ENCODE assay signal across 8 cellular contexts in the genomic region with DNA sequence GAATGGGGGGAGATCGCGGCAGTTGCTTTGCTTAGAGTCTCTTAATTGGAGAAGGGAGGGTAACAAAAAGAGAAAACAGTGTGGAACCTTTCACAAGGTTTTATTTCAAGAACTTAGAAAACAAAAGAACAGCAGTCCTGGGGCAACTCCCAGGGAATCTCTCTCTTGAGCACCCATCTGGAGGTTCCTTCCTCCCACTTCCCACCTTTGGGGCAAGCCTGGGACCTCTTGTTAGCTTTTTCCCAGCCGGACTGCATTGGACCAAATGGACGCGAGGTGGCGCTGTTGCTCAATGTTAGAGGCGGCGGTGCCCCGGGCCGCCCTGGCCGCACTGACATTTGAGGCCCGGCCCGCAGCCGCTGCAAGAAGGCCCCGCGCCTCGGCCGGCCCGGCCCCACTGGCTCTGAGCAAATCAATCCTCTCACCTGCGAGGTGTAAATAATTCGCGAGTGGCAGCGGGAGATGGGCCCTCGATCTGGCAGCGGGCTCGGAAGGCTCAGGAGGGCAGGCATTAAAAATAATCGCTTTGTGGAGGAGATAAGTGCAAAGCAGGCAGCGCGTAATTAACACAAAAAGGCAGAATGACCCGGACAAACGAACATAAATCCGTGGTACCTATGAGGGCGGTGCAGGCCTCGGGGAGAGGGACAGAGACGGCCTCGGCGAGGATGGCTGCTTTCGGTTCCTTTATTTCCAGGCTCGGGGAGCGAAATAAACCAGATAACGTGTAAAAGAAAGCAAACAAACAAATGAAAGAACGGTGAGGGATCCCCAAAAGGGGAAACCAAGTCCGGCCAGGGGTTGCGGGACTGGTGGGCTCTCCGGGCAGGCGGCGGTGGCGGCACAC.
DNase-seq lines count a peak whose midpoint lies in the region; ATAC-seq lines count a peak whose summit lies in the region.

No MANE protein-coding gene starts in this region.

- H3K4me1 Mint-ChIP-seq in effector memory CD8-positive, alpha-beta T cell (ENCODE audit: low read depth in 2 of 2): peaks cover 11 to 22% of the 10 kb centered on the region in 2 donors

- peak overlapping the region in 1 of 2 donors; percentile 47 for H3K27ac Mint-ChIP-seq in effector memory CD8-positive, alpha-beta T cell

- peak; percentile 71 for ATAC-seq in HG02981 (IDR thresholded peaks at IDR 0.05; ENCODE audit: unreplicated experiment)
- ATAC-seq in effector memory CD8-positive, alpha-beta T cell (replicated peaks): peak; percentile 82

- H3K36me3 Mint-ChIP-seq in effector memory CD8-positive, alpha-beta T cell (ENCODE audit: insufficient read depth): peaks cover 22% of the 10 kb centered on the region

- H3K9me3 Mint-ChIP-seq in effector memory CD8-positive, alpha-beta T cell: no peaks in the 10 kb centered on the region

- peak; percentile 64 for DNase-seq in NCI-H1436 (lab: John Stamatoyannopoulos, UW)
- DNase-seq in NCI-H1436 treated with DMSO at 0.1 percent for 48 hours (lab: John Stamatoyannopoulos, UW): no peak
- peak; percentile 67 for DNase-seq in NCI-H748 treated with DMSO at 0.1 percent for 48 hours (lab: John Stamatoyannopoulos, UW)
- peak; percentile 45 to 87 (median 87) for DNase-seq in activated CD8-positive, alpha-beta memory T cell treated with anti-CD3 and anti-CD28 coated beads for 48 hours (ENCODE audit: low read depth in 2 of 3, low spot score in 2 of 3)
- DNase-seq in effector memory CD8-positive, alpha-beta T cell: peak; percentile 84 to 87 (median 87)
- DNase-seq in middle frontal gyrus (ENCODE audit: extremely low spot score, low spot score): peak; percentile 55
- peak; percentile 61 to 64 for DNase-seq in stimulated activated CD8-positive, alpha-beta memory T cell treated with anti-CD3 and anti-CD28 coated beads, Interleukin-15, amount 100 ng/mL, for 48 hours (ENCODE audit: low read depth in 2 of 2)

- H3K4me3 Mint-ChIP-seq in effector memory CD8-positive, alpha-beta T cell: peak overlapping the region; percentile 73 to 81

- H3K27me3 Mint-ChIP-seq in effector memory CD8-positive, alpha-beta T cell: peaks cover 98 to 100% of the 10 kb centered on the region in 2 donors
